ENCODE assay signal across 1 cellular context in genomic region chr1:39852214-39852791, GRCh38.
TF ChIP-seq lines count a peak whose summit lies in the region.

No MANE protein-coding gene starts in this region.

TF ChIP-seq in HEK293, 187 proteins besides CTCF, POLR2A, EP300 and RAD21 (continued from another document and continues in another):
- TF ChIP-seq ZNF555 (tag by site-specific recombination; conservative IDR thresholded peaks at IDR 0.05) (no peak), ZNF391 (tag by site-specific recombination; IDR thresholded peaks at IDR 0.05; ENCODE audit: borderline replicate concordance, low read depth) (no peak), ZNF629 (tag by site-specific recombination; IDR thresholded peaks at IDR 0.05) (peak; percentile 82), REST (tag by site-specific recombination; IDR thresholded peaks at IDR 0.05) (no peak), ZNF148 (tag by site-specific recombination; IDR thresholded peaks at IDR 0.05; ENCODE audit: borderline replicate concordance) (no peak), ZNF791 (tag by site-specific recombination; IDR thresholded peaks at IDR 0.05) (no peak), ZNF623 (tag by site-specific recombination; IDR thresholded peaks at IDR 0.05) (no peak), EGR2 (tag by site-specific recombination; IDR thresholded peaks at IDR 0.05; ENCODE audit: low read depth) (no peak), ZNF274 (IDR thresholded peaks at IDR 0.05; ENCODE audit: low read length) (no peak), ZNF274 (tag by site-specific recombination; IDR thresholded peaks at IDR 0.05; ENCODE audit: borderline replicate concordance) (no peak), KLF8 (tag by site-specific recombination; IDR thresholded peaks at IDR 0.05) (peak; percentile 64), ZNF202 (tag by site-specific recombination; IDR thresholded peaks at IDR 0.05; ENCODE audit: borderline replicate concordance) (no peak), ZSCAN16 (tag by site-specific recombination; IDR thresholded peaks at IDR 0.05) (no peak), PRDM1 (tag by site-specific recombination; IDR thresholded peaks at IDR 0.05) (no peak), ZNF121 (tag by site-specific recombination; IDR thresholded peaks at IDR 0.05) (no peak), ZFP37 (tag by site-specific recombination; IDR thresholded peaks at IDR 0.05) (no peak), ZNF571 (tag by site-specific recombination; IDR thresholded peaks at IDR 0.05) (no peak), ZNF747 (tag by site-specific recombination; IDR thresholded peaks at IDR 0.05) (no peak), ZNF398 (tag by site-specific recombination; IDR thresholded peaks at IDR 0.05) (peak; percentile 71), ZNF335 (tag by site-specific recombination; conservative IDR thresholded peaks at IDR 0.05) (no peak; the same call in 1 of the 2 replicates), ZNF169 (tag by site-specific recombination; IDR thresholded peaks at IDR 0.05) (no peak), ZNF549 (tag by site-specific recombination; IDR thresholded peaks at IDR 0.05) (no peak), ZNF292 (tag by site-specific recombination; IDR thresholded peaks at IDR 0.05; ENCODE audit: borderline replicate concordance, low read depth) (no peak), ZNF426 (tag by site-specific recombination; IDR thresholded peaks at IDR 0.05) (no peak), ZNF354C (tag by site-specific recombination; IDR thresholded peaks at IDR 0.05; ENCODE audit: borderline replicate concordance, low read depth) (no peak), ZNF140 (tag by site-specific recombination; IDR thresholded peaks at IDR 0.05) (no peak), SP3 (tag by site-specific recombination; IDR thresholded peaks at IDR 0.05) (no peak), ZNF600 (tag by site-specific recombination; IDR thresholded peaks at IDR 0.05) (peak; percentile 98), ZFHX2 (tag by site-specific recombination; conservative IDR thresholded peaks at IDR 0.05) (no peak), MEIS1 (CRISPR knock-in tag; IDR thresholded peaks at IDR 0.05; ENCODE audit: borderline replicate concordance) (no peak), ZNF324 (tag by site-specific recombination; IDR thresholded peaks at IDR 0.05) (peak; percentile 78; the same call in 1 of the 2 replicates), ZSCAN5A (tag by site-specific recombination; IDR thresholded peaks at IDR 0.05) (no peak), ZNF701 (tag by site-specific recombination; IDR thresholded peaks at IDR 0.05) (no peak)
- TF ChIP-seq, protein P1, sequence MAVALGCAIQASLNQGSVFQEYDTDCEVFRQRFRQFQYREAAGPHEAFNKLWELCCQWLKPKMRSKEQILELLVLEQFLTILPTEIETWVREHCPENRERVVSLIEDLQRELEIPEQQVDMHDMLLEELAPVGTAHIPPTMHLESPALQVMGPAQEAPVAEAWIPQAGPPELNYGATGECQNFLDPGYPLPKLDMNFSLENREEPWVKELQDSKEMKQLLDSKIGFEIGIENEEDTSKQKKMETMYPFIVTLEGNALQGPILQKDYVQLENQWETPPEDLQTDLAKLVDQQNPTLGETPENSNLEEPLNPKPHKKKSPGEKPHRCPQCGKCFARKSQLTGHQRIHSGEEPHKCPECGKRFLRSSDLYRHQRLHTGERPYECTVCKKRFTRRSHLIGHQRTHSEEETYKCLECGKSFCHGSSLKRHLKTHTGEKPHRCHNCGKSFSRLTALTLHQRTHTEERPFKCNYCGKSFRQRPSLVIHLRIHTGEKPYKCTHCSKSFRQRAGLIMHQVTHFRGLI (tag by site-specific recombination; IDR thresholded peaks at IDR 0.05) = 0 out of 2 replicates have a peak, but pooled peaks have one; percentile 14
- TF ChIP-seq, protein P2, sequence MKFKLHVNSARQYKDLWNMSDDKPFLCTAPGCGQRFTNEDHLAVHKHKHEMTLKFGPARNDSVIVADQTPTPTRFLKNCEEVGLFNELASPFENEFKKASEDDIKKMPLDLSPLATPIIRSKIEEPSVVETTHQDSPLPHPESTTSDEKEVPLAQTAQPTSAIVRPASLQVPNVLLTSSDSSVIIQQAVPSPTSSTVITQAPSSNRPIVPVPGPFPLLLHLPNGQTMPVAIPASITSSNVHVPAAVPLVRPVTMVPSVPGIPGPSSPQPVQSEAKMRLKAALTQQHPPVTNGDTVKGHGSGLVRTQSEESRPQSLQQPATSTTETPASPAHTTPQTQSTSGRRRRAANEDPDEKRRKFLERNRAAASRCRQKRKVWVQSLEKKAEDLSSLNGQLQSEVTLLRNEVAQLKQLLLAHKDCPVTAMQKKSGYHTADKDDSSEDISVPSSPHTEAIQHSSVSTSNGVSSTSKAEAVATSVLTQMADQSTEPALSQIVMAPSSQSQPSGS (tag by site-specific recombination; IDR thresholded peaks at IDR 0.05; ENCODE audit: low read depth) = peak; percentile 55; the same call in 1 of the 2 replicates
- TF ChIP-seq, protein P3, sequence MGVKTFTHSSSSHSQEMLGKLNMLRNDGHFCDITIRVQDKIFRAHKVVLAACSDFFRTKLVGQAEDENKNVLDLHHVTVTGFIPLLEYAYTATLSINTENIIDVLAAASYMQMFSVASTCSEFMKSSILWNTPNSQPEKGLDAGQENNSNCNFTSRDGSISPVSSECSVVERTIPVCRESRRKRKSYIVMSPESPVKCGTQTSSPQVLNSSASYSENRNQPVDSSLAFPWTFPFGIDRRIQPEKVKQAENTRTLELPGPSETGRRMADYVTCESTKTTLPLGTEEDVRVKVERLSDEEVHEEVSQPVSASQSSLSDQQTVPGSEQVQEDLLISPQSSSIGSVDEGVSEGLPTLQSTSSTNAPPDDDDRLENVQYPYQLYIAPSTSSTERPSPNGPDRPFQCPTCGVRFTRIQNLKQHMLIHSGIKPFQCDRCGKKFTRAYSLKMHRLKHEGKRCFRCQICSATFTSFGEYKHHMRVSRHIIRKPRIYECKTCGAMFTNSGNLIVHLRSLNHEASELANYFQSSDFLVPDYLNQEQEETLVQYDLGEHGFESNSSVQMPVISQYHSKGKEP (tag by site-specific recombination; IDR thresholded peaks at IDR 0.05) = peak; percentile 73; the same call in 1 of the 2 replicates
- TF ChIP-seq, protein P4, sequence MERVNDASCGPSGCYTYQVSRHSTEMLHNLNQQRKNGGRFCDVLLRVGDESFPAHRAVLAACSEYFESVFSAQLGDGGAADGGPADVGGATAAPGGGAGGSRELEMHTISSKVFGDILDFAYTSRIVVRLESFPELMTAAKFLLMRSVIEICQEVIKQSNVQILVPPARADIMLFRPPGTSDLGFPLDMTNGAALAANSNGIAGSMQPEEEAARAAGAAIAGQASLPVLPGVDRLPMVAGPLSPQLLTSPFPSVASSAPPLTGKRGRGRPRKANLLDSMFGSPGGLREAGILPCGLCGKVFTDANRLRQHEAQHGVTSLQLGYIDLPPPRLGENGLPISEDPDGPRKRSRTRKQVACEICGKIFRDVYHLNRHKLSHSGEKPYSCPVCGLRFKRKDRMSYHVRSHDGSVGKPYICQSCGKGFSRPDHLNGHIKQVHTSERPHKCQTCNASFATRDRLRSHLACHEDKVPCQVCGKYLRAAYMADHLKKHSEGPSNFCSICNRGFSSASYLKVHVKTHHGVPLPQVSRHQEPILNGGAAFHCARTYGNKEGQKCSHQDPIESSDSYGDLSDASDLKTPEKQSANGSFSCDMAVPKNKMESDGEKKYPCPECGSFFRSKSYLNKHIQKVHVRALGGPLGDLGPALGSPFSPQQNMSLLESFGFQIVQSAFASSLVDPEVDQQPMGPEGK (tag by site-specific recombination; IDR thresholded peaks at IDR 0.05) = 0 out of 2 replicates have a peak, but pooled peaks have one; percentile 49
- TF ChIP-seq, protein P5, sequence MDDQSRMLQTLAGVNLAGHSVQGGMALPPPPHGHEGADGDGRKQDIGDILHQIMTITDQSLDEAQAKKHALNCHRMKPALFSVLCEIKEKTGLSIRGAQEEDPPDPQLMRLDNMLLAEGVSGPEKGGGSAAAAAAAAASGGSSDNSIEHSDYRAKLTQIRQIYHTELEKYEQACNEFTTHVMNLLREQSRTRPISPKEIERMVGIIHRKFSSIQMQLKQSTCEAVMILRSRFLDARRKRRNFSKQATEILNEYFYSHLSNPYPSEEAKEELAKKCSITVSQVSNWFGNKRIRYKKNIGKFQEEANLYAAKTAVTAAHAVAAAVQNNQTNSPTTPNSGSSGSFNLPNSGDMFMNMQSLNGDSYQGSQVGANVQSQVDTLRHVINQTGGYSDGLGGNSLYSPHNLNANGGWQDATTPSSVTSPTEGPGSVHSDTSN (CRISPR knock-in tag; IDR thresholded peaks at IDR 0.05) = no peak
- TF ChIP-seq, protein P6, sequence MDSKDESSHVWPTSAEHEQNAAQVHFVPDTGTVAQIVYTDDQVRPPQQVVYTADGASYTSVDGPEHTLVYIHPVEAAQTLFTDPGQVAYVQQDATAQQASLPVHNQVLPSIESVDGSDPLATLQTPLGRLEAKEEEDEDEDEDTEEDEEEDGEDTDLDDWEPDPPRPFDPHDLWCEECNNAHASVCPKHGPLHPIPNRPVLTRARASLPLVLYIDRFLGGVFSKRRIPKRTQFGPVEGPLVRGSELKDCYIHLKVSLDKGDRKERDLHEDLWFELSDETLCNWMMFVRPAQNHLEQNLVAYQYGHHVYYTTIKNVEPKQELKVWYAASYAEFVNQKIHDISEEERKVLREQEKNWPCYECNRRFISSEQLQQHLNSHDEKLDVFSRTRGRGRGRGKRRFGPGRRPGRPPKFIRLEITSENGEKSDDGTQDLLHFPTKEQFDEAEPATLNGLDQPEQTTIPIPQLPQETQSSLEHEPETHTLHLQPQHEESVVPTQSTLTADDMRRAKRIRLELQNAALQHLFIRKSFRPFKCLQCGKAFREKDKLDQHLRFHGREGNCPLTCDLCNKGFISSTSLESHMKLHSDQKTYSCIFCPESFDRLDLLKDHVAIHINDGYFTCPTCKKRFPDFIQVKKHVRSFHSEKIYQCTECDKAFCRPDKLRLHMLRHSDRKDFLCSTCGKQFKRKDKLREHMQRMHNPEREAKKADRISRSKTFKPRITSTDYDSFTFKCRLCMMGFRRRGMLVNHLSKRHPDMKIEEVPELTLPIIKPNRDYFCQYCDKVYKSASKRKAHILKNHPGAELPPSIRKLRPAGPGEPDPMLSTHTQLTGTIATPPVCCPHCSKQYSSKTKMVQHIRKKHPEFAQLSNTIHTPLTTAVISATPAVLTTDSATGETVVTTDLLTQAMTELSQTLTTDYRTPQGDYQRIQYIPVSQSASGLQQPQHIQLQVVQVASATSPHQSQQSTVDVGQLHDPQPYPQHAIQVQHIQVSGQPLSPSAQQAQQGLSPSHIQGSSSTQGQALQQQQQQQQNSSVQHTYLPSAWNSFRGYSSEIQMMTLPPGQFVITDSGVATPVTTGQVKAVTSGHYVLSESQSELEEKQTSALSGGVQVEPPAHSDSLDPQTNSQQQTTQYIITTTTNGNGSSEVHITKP (tag by site-specific recombination; IDR thresholded peaks at IDR 0.05) = peak; percentile 40; the same call in 1 of the 2 replicates
